Comparison of ENCODE assay signal across 23 cellular contexts in the genomic region with DNA sequence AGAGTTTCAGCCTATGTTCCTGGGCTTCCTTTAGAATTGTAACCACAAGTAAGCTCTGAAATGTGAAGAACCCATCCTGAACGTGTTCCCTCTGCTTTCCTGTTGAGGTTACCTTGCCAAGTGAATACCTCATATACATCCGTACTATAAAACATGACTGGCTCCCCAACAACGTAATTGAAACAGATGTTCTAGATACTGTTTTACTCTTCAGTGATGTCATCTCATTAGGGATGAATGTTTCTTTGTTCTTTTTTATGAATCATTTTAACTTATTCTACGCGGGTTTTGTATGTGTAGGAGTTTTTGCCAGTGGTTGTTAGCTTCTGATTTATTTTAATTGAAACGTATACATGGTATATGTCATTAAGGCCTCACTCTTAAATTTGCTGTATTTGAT.
DNase-seq lines count a peak whose midpoint lies in the region; FAIRE-seq and TF ChIP-seq lines count a peak whose summit lies in the region.
"Had no signal": no experiment of that assay in that cellular context is flagged by ENCODE, and none has a peak within 500 bp of the region (broad histone marks: within the 10 kb centered on the region; RNA-seq: fewer than 3 reads in every experiment).

No MANE protein-coding gene starts in this region.

- H4K20me1 ChIP-seq in keratinocyte (ENCODE audit: control insufficient read depth, extremely low read depth, insufficient read depth, low read length), result no peaks in the 10 kb centered on the region

- H3K79me2 ChIP-seq in keratinocyte (ENCODE audit: control insufficient read depth, insufficient read depth, low read length), result no peaks in the 10 kb centered on the region
- H3K79me2 ChIP-seq: hepatocyte had no signal

- no peak for FAIRE-seq in keratinocyte (lab: Jason Lieb, UNC)
- FAIRE-seq: frontal cortex, G401.6 had no signal

- H3K27me3 ChIP-seq in keratinocyte (ENCODE audit: control insufficient read depth, extremely low read depth, insufficient read depth, low read length), result no peaks in the 10 kb centered on the region
- no peaks in the 10 kb centered on the region for H3K27me3 ChIP-seq in H7 (ENCODE audit: control insufficient read depth, insufficient read depth, low read length)
- H3K27me3 ChIP-seq: adrenal gland, hepatocyte had no signal

- DNase-seq in Daoy (ENCODE audit: low read depth) (peak; percentile 64), HS-5 (ENCODE audit: low read depth) (peak; percentile 60), astrocyte of the spinal cord (ENCODE audit: low read depth, low spot score) (peak; percentile 52), keratinocyte (ENCODE audit: low read depth, low spot score) (peak; percentile 36), GF-D8 (lab: John Stamatoyannopoulos, UW) (no peak), UCSD-AML1 (lab: John Stamatoyannopoulos, UW; ENCODE audit: unreplicated experiment) (no peak), H7 (no peak)
- DNase-seq: activated CD4-positive, alpha-beta T cell treated with anti-CD3 and anti-CD28 coated beads, Interleukin-2, amount 50 U/mL, for 48 hours; activated naive CD4-positive, alpha-beta T cell treated with Interleukin-2 at 50 U/mL for 16 hours; adrenal gland; CD4-positive, alpha-beta memory T cell; NCI-H1092; NCI-H187; NCI-H2171 treated with DMSO at 0.1 percent for 48 hours; posterior cingulate gyrus; right cardiac atrium; stimulated activated CD4-positive, alpha-beta T cell treated with anti-CD3 and anti-CD28 coated beads, Interleukin-12 subunit alpha, Interleukin-12 subunit beta, amount 100 ng/mL, for 4 hours; stimulated activated CD4-positive, alpha-beta T cell treated with anti-CD3 and anti-CD28 coated beads, Interleukin-4, amount 100 ng/mL, for 1 hour; substantia nigra; T-helper 1 cell had no signal

- H3K36me3 ChIP-seq in keratinocyte (ENCODE audit: control insufficient read depth in 2 of 2, extremely low read depth in 1 of 2, insufficient read depth in 2 of 2, low read length in 2 of 2), result no peaks in the 10 kb centered on the region
- H3K36me3 ChIP-seq in H7 (replicated peaks; ENCODE audit: control insufficient read depth, insufficient read depth, low read length), result no peaks in the 10 kb centered on the region
- H3K36me3 ChIP-seq: adrenal gland had no signal

- H3K9ac ChIP-seq in keratinocyte (ENCODE audit: control insufficient read depth, extremely low read depth, insufficient read depth, low read length), result no peak overlapping the region

- no peaks in the 10 kb centered on the region for H3K9me1 ChIP-seq in keratinocyte (ENCODE audit: control insufficient read depth, extremely low read depth, insufficient read depth, low read length)

- no peaks in the 10 kb centered on the region for H3K4me1 ChIP-seq in keratinocyte (ENCODE audit: control insufficient read depth, extremely low read depth, insufficient read depth, low read length)
- H3K4me1 ChIP-seq: adrenal gland had no signal

- H3K4me3 ChIP-seq in astrocyte of the spinal cord (ENCODE audit: low read depth, low read length), result no peak overlapping the region
- no peak overlapping the region for H3K4me3 ChIP-seq in keratinocyte (ENCODE audit: control insufficient read depth in 2 of 3, extremely low read depth in 1 of 3, insufficient read depth in 2 of 3, low read depth in 1 of 3, low read length in 3 of 3)
- no peak overlapping the region for H3K4me3 ChIP-seq in H7 (ENCODE audit: insufficient read depth, low read depth, low read length)
- H3K4me3 ChIP-seq: adrenal gland, hepatocyte had no signal

- H3K4me2 ChIP-seq in keratinocyte (ENCODE audit: control insufficient read depth, extremely low read depth, insufficient read depth, low read depth, low read length), result no peak overlapping the region
- H3K4me2 ChIP-seq: hepatocyte had no signal

- no peaks in the 10 kb centered on the region for H3K9me3 ChIP-seq in keratinocyte (ENCODE audit: control insufficient read depth, low read depth, low read length)
- H3K9me3 ChIP-seq: adrenal gland had no signal

- no peak overlapping the region for H2AFZ ChIP-seq in keratinocyte (ENCODE audit: control insufficient read depth, low read length)
- H2AFZ ChIP-seq: hepatocyte had no signal

- in situ Hi-C loops in astrocyte of the spinal cord (cut with HindIII; ENCODE audit: low sequenced_read_pairs), result no loop called here

- dilution Hi-C loops in keratinocyte (cut with MboI; ENCODE audit: extremely low pct_ligation_motif_present, low sequenced_read_pairs), result no loop called here

- TF ChIP-seq CTCF in astrocyte of the spinal cord (IDR thresholded peaks at IDR 0.05; ENCODE audit: low read depth, low read length), result no peak
- TF ChIP-seq CTCF in keratinocyte (optimal IDR thresholded peaks at IDR 0.05 in 1 of 3, IDR thresholded peaks at IDR 0.05 in 1 of 3, conservative IDR thresholded peaks at IDR 0.05 in 1 of 3; ENCODE audit: extremely low read depth in 1 of 3, insufficient read depth in 2 of 3, low read length in 3 of 3), result no peak

- H3K27ac ChIP-seq in keratinocyte (ENCODE audit: control insufficient read depth, insufficient read depth, low read length), result no peak overlapping the region
- H3K27ac ChIP-seq: adrenal gland, hepatocyte had no signal

Comparison
In these comparisons a context has a peak if more than half of its experiments do, and no peak if none do; other contexts are left out.
1. DNase-seq: peak in Daoy (single experiment), HS-5 (single experiment), astrocyte of the spinal cord (single experiment) and keratinocyte (single experiment); none in GF-D8 (single experiment), UCSD-AML1 (single experiment) and H7 (single experiment).